1 cellular context compared by ENCODE assay signal in the genomic region with DNA sequence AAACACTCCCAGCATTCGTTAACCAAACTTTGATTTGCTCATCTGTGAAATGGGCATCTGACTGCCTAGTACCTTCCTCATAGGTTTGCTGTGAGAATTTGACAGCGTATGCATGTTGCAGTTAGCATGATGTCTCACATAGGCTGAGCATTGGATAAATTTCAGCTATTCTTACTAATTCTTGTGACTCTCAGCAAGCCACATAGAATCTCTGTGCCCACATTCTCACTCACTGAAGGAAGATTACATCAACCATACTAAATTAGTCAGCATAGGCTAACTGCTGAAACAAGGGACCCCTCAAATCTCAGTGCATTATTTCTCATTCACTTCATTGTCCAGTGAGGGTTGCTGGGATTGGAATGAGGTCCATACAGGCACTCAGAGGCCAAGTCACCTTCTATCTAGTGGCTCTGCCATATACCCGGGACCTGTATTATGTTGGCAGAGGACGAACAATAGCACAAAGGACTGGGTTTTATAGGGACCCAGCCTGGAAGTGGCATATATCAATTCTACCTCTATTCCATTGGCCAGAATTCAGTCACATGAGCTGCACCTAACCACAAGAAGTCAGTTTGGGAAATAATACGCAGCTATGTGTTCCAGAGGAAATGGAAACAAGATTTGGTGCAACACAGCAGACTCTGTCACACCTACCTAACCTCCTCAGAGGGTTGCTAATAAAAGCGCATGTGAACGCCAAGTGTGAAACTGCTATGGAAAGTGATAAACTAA.
TF ChIP-seq lines count a peak whose summit lies in the region.

No MANE protein-coding gene starts in this region.

TF ChIP-seq in HepG2, 621 proteins besides CTCF, POLR2A, EP300 and RAD21:
- TF ChIP-seq HHEX (CRISPR knock-in tag; IDR thresholded peaks at IDR 0.05): no peak
- TF ChIP-seq SRY (CRISPR knock-in tag; IDR thresholded peaks at IDR 0.05): no peak
- no peak for TF ChIP-seq CBFB (CRISPR knock-in tag; IDR thresholded peaks at IDR 0.05)
- no peak for TF ChIP-seq ZNF530 (CRISPR knock-in tag; IDR thresholded peaks at IDR 0.05; ENCODE audit: low read depth)
- no peak for TF ChIP-seq PPARG (CRISPR knock-in tag; conservative IDR thresholded peaks at IDR 0.05)
